ENCODE assay signal across 24 cellular contexts in the genomic region with DNA sequence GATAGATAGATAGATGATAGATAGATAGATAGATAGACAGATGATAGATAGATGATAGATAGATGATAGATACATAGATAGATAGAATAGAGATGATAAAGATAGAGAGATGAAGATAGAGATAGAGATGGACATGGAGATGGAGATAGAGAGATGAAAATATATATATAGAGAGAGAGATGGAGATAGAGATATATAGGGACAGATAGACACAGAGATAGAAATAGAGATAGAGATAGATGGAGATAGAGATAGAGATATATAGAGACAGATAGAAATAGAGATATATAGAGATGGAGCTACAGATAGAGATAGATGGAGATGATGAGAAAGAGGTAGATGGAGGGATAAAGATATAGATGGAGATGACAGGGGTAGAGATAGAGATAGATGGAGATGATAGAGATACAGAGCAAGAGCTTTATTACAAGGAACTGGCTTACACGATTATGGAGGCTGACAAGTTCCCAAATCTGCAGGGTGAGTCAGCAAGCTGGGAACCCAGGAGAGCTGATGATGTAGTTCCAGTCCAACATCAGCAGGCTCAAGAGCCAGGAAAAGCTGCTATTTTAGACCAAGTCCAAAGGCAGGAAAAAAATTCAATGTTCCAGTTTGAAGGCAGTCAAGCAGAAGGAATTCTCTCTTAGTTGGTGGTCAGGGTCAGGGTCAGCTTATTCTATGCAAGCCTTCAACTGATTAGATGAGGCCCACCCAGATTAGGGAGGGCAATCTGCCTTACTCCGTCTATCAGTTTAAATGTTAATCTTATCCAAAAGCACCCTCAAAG. TPM values are rescaled to one million over a fixed set of nuclear protein-coding genes. Genes with fewer than 3 reads are reported as not detected.
DNase-seq lines count a peak whose midpoint lies in the region; ATAC-seq and TF ChIP-seq lines count a peak whose summit lies in the region.
"Had no signal": no experiment of that assay in that cellular context is flagged by ENCODE, and none has a peak within 500 bp of the region (broad histone marks: within the 10 kb centered on the region; RNA-seq: fewer than 3 reads in every experiment).

No MANE protein-coding gene starts in this region.

- H3K4me1 Mint-ChIP-seq in naive B cell = peaks cover 8 to 10% (median 9%) of the 10 kb centered on the region in 3 donors
- H3K4me1 Mint-ChIP-seq: activated naive CD8-positive, alpha-beta T cell treated with anti-CD3 and anti-CD28 coated beads, Interleukin-2, amount 10 ng/mL, durations not matched to agents 7 days and 5 days had no signal

- peaks cover 6 to 16% (median 11%) of the 10 kb centered on the region in 7 donors for H3K9me3 Mint-ChIP-seq in naive B cell
- H3K9me3 Mint-ChIP-seq: activated naive CD8-positive, alpha-beta T cell treated with anti-CD3 and anti-CD28 coated beads, Interleukin-2, amount 10 ng/mL, durations not matched to agents 7 days and 5 days; GM23338 had no signal

- ATAC-seq in naive B cell (ENCODE audit: low read depth in 2 of 2) (no peak), GM21528 (IDR thresholded peaks at IDR 0.05; ENCODE audit: low FRiP score, unreplicated experiment) (no peak)
- ATAC-seq: GM23338; naive thymus-derived CD8-positive, alpha-beta T cell had no signal

- H3K27ac Mint-ChIP-seq in naive B cell = peak overlapping the region in 4 of 6 donors; percentile 9 to 94 (median 30)
- H3K27ac Mint-ChIP-seq: activated naive CD8-positive, alpha-beta T cell treated with anti-CD3 and anti-CD28 coated beads, Interleukin-2, amount 10 ng/mL, durations not matched to agents 7 days and 5 days; GM23338; naive thymus-derived CD8-positive, alpha-beta T cell had no signal

- H3K36me3 Mint-ChIP-seq in naive B cell = peaks cover 6 to 8% of the 10 kb centered on the region in 2 donors
- H3K36me3 Mint-ChIP-seq: activated naive CD8-positive, alpha-beta T cell treated with anti-CD3 and anti-CD28 coated beads, Interleukin-2, amount 10 ng/mL, durations not matched to agents 7 days and 5 days; naive thymus-derived CD8-positive, alpha-beta T cell had no signal

- no peak overlapping the region for H3K4me3 ChIP-seq in epithelial cell of esophagus (ENCODE audit: low read length)
- H3K4me3 ChIP-seq: cardiac muscle cell, GM23338, lung, prostate gland, SJCRH30, stomach had no signal

- peak; percentile 28 for DNase-seq in AG20443 (ENCODE audit: low spot score)
- peak; percentile 63 for DNase-seq in M059J (ENCODE audit: low read depth)
- DNase-seq in epithelial cell of esophagus (ENCODE audit: low read depth) = peak; percentile 46
- DNase-seq in naive B cell = no peak
- no peak for DNase-seq in D341Med (ENCODE audit: low spot score)
- DNase-seq in cortex of kidney (lab: John Stamatoyannopoulos, UW) = no peak
- no peak for DNase-seq in stimulated activated CD4-positive, alpha-beta T cell treated with anti-CD3 and anti-CD28 coated beads, Interleukin-12 subunit alpha, Interleukin-12 subunit beta, amount 100 ng/mL, for 4 hours
- DNase-seq: activated CD4-positive, alpha-beta T cell treated with anti-CD3 and anti-CD28 coated beads for 48 hours; activated naive CD8-positive, alpha-beta T cell treated with anti-CD3 and anti-CD28 coated beads, Interleukin-2, amount 10 ng/mL, durations not matched to agents 7 days and 5 days; activated T-cell treated with anti-CD3 and anti-CD28 coated beads for 4 hours; effector CD8-positive, alpha-beta T cell; GDM1; naive thymus-derived CD8-positive, alpha-beta T cell; NCI-H1694; NCI-H446 treated with DMSO at 0.1 percent for 48 hours; SJCRH30; stimulated activated CD4-positive, alpha-beta T cell treated with anti-CD3 and anti-CD28 coated beads, Interleukin-15, amount 100 ng/mL, for 24 hours; stomach; T-helper 9 cell had no signal

- H3K27me3 Mint-ChIP-seq in naive B cell = peaks cover 14 to 30% (median 18%) of the 10 kb centered on the region in 3 donors

- H3K4me3 Mint-ChIP-seq in naive B cell = no peak overlapping the region
- H3K4me3 Mint-ChIP-seq: activated naive CD8-positive, alpha-beta T cell treated with anti-CD3 and anti-CD28 coated beads, Interleukin-2, amount 10 ng/mL, durations not matched to agents 7 days and 5 days; GM23338; naive thymus-derived CD8-positive, alpha-beta T cell had no signal

- no peak for TF ChIP-seq CTCF in epithelial cell of esophagus (IDR thresholded peaks at IDR 0.05; ENCODE audit: insufficient read depth, low read depth, low read length, missing control alignments)

RNA-seq across cellular contexts. Expression of a gene that starts 37.1 kb away (rescaled TPM):
- 388 and 413 TPM in 2 replicates for total RNA-seq in M059J (2014; rRNA removed; shearing (Covaris generic))
- 1 to 10 TPM in 5 of 6 donors, under 1 TPM in 1; 0.73 to 9.0 (median 4.8) TPM for polyA plus RNA-seq in naive B cell (ENCODE audit: low read depth in 6 of 6)
- total RNA-seq: naive thymus-derived CD8-positive, alpha-beta T cell had no signal
- polyA plus RNA-seq: naive thymus-derived CD8-positive, alpha-beta T cell had no signal

Comparison
In these comparisons a context has a peak if more than half of its experiments do, and no peak if none do; other contexts are left out.
1. DNase-seq: peak in AG20443 (single experiment), M059J (single experiment) and epithelial cell of esophagus (single experiment); none in naive B cell (single experiment), D341Med (single experiment), cortex of kidney (single experiment) and stimulated activated CD4-positive, alpha-beta T cell treated with anti-CD3 and anti-CD28 coated beads, Interleukin-12 subunit alpha, Interleukin-12 subunit beta, amount 100 ng/mL, for 4 hours (single experiment).